14 cellular contexts compared by ENCODE assay signal in the genomic region with DNA sequence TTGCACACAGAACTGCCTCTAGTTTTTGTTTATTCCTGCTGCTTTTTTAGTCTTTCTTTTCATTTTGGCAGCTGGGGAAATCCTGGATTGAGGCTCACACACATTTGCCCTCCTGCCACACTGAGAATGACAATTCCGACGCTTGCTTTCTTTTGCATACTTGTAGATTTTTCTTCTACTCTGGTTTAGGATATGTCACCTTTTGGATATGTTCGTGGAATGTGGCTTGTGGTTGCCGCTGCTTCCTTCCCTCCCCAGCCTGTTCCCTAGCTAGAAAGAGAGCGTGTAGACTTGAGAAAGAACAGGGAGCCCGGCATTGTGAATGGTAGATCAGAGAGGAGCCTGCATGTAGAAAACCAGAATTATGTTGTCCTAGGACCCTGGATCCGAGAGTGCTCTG. TPM values are rescaled to one million over a fixed set of nuclear protein-coding genes. Genes with fewer than 3 reads are reported as not detected.
DNase-seq lines count a peak whose midpoint lies in the region; ATAC-seq and TF ChIP-seq lines count a peak whose summit lies in the region.
"Had no signal": no experiment of that assay in that cellular context is flagged by ENCODE, and none has a peak within 500 bp of the region (broad histone marks: within the 10 kb centered on the region; RNA-seq: fewer than 3 reads in every experiment).

No MANE protein-coding gene starts in this region.

- 11% methylated on average over 7 of the region's 7 CpGs for WGBS in smooth muscle cell (ENCODE audit: low lambda C conversion rate)

- intact Hi-C loops in CD14-positive monocyte (cut with micrococcal nuclease) = no loop called here

- peak overlapping the region; percentile 43 for H3K4me3 ChIP-seq in smooth muscle cell

- no peaks in the 10 kb centered on the region for H3K9me3 ChIP-seq in smooth muscle cell (replicated peaks; ENCODE audit: low read depth)

- H3K36me3 Mint-ChIP-seq in CD14-positive monocyte = peaks cover 23 to 33% of the 10 kb centered on the region in 2 donors

- H3K9me3 Mint-ChIP-seq in CD14-positive monocyte = peaks cover 0 to 2% (median 0%) of the 10 kb centered on the region in 7 donors
- H3K9me3 Mint-ChIP-seq: activated CD4-positive, alpha-beta T cell treated with anti-CD3 and anti-CD28 coated beads, Interleukin-2, amount 10 ng/mL, durations not matched to agents 7 days and 5 days; CD4-positive, alpha-beta memory T cell; neural crest cell had no signal

- ATAC-seq in GM18505 (IDR thresholded peaks at IDR 0.05; ENCODE audit: unreplicated experiment) = no peak

- peaks cover 18% of the 10 kb centered on the region for H3F3A ChIP-seq in smooth muscle cell (ENCODE audit: low read depth)

- no peak overlapping the region for H2AFZ ChIP-seq in smooth muscle cell (ENCODE audit: low read depth)

- H3K27ac ChIP-seq in smooth muscle cell (ENCODE audit: low read depth) = peak overlapping the region; percentile 94

- H3K36me3 ChIP-seq in smooth muscle cell (ENCODE audit: low read depth) = no peaks in the 10 kb centered on the region

- DNase-seq in HCEC 1CT = peak; percentile 66
- DNase-seq in astrocyte of the hippocampus (ENCODE audit: low read depth, low spot score) = peak; percentile 93
- peak; percentile 66 for DNase-seq in iris pigment epithelial cell (ENCODE audit: low read depth)
- DNase-seq in smooth muscle cell (lab: John Stamatoyannopoulos, UW; ENCODE audit: unreplicated experiment) = no peak
- DNase-seq in stimulated activated CD4-positive, alpha-beta T cell treated with anti-CD3 and anti-CD28 coated beads, Interleukin-12 subunit alpha, Interleukin-12 subunit beta, amount 100 ng/mL, for 4 hours = no peak
- no peak for DNase-seq in ecto neural progenitor cell (ENCODE audit: low spot score)
- no peak for DNase-seq in CD14-positive monocyte (ENCODE audit: low spot score)
- DNase-seq: activated CD4-positive, alpha-beta T cell treated with anti-CD3 and anti-CD28 coated beads, Interleukin-2, amount 10 ng/mL, durations not matched to agents 7 days and 5 days; activated gamma-delta T cell treated with Interleukin-2 at 50 U/mL for 16 hours; CD4-positive, alpha-beta memory T cell; NCI-H1048; NCI-H524 treated with DMSO at 0.1 percent for 48 hours had no signal

- H4K20me1 ChIP-seq in smooth muscle cell (ENCODE audit: low read depth) = peaks cover 82% of the 10 kb centered on the region

- TF ChIP-seq CTCF in smooth muscle cell (IDR thresholded peaks at IDR 0.05; ENCODE audit: borderline replicate concordance, insufficient read depth, poor library complexity, severe bottlenecking) (no peak), CD14-positive monocyte (IDR thresholded peaks at IDR 0.05) (no peak)

- peak overlapping the region; percentile 93 for H3K4me2 ChIP-seq in smooth muscle cell

- H3K27me3 ChIP-seq in smooth muscle cell (ENCODE audit: low read depth) = no peaks in the 10 kb centered on the region

- peak overlapping the region; percentile 70 for H3K9ac ChIP-seq in smooth muscle cell (ENCODE audit: low read depth)

- peak overlapping the region in 1 of 7 donors; percentile 8 for H3K27ac Mint-ChIP-seq in CD14-positive monocyte
- H3K27ac Mint-ChIP-seq: activated CD4-positive, alpha-beta T cell treated with anti-CD3 and anti-CD28 coated beads, Interleukin-2, amount 10 ng/mL, durations not matched to agents 7 days and 5 days; CD4-positive, alpha-beta memory T cell had no signal

- peaks cover 17% of the 10 kb centered on the region for H3K4me1 Mint-ChIP-seq in CD14-positive monocyte

- H3K4me1 ChIP-seq in smooth muscle cell (ENCODE audit: low read depth) = peaks cover 29% of the 10 kb centered on the region

- no peak for TF ChIP-seq POLR2A in GM18505 (IDR thresholded peaks at IDR 0.05; ENCODE audit: borderline replicate concordance, extremely low read depth, insufficient read depth, insufficient read length)

- H3K79me2 ChIP-seq in smooth muscle cell (ENCODE audit: low read depth) = peaks cover 16% of the 10 kb centered on the region

- H3K4me3 Mint-ChIP-seq in CD14-positive monocyte = peak overlapping the region in 1 of 2 donors; percentile 54
- H3K4me3 Mint-ChIP-seq: activated CD4-positive, alpha-beta T cell treated with anti-CD3 and anti-CD28 coated beads, Interleukin-2, amount 10 ng/mL, durations not matched to agents 7 days and 5 days; CD4-positive, alpha-beta memory T cell; neural crest cell had no signal

- peaks cover 4 to 19% (median 8%) of the 10 kb centered on the region in 3 donors for H3K27me3 Mint-ChIP-seq in CD14-positive monocyte (ENCODE audit: low read depth in 3 of 3)
- H3K27me3 Mint-ChIP-seq: activated CD4-positive, alpha-beta T cell treated with anti-CD3 and anti-CD28 coated beads, Interleukin-2, amount 10 ng/mL, durations not matched to agents 7 days and 5 days; CD4-positive, alpha-beta memory T cell had no signal

RNA-seq across cellular contexts. Expression of a gene that starts 56.0 kb away (rescaled TPM):
- total RNA-seq in smooth muscle cell = 8.2 and 14.2 TPM in 2 replicates
- polyA plus RNA-seq in smooth muscle cell (15.2 and 23.1 TPM in 2 replicates), CD14-positive monocyte (1 to 10 TPM; 2.2 to 2.7 TPM)

RNA-seq across cellular contexts. Expression of a gene that starts 58.4 kb away (rescaled TPM):
- total RNA-seq in smooth muscle cell = 18.6 and 27.6 TPM in 2 replicates
- polyA plus RNA-seq in smooth muscle cell (30.0 and 35.2 TPM in 2 replicates), CD14-positive monocyte (10 to 100 TPM; 17.3 to 17.8 TPM)

Comparison
In these comparisons a context has a peak if more than half of its experiments do, and no peak if none do; other contexts are left out.
1. DNase-seq: peak in HCEC 1CT (single experiment), astrocyte of the hippocampus (single experiment) and iris pigment epithelial cell (single experiment); none in smooth muscle cell (single experiment), stimulated activated CD4-positive, alpha-beta T cell treated with anti-CD3 and anti-CD28 coated beads, Interleukin-12 subunit alpha, Interleukin-12 subunit beta, amount 100 ng/mL, for 4 hours (single experiment), ecto neural progenitor cell (single experiment) and CD14-positive monocyte (single experiment).